Comparison of ENCODE assay signal across 8 cellular contexts in the genomic region with DNA sequence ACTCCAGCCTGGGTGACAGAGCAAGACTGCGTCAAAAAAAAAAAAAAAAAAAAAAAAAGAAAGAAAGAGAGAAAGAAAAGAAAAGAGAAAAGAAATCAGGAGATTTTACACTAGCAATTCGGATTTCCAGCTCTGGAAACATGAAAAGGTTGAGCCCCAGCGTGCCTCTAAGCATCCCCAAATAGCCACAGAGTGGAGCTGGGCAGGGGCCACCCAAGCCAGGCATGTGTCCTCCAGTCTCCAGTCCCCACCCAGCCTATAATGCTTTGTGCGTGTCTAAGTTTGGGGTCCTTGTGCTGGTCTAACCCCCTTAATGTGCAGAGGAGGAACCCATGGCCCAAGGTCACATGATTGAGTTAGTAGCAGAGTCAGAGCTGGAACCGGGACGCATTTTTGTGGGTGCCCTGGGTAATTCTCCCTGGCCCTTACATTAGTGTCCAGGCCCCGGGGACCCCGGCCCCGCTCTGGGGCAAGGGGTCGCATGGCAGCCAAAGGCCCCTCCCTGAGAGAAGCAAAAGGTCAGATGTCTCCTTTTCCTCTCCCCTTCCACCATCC. TPM values are rescaled to one million over a fixed set of nuclear protein-coding genes. Genes with fewer than 3 reads are reported as not detected.
A peak's percentile ranks its signal among the peaks of the same experiment; 100 is the strongest.
DNase-seq lines count a peak whose midpoint lies in the region; ATAC-seq and TF ChIP-seq lines count a peak whose summit lies in the region.

No MANE protein-coding gene starts in this region.

- H3K27ac Mint-ChIP-seq in MCF 10A (ENCODE audit: low read depth, unreplicated experiment) (no peak overlapping the region), nephron progenitor cell (no peak overlapping the region)

- WGBS in prostate gland, result 38% methylated on average over 10 of the region's 10 CpGs

- H3K27ac ChIP-seq in C4-2B (peak overlapping the region; percentile 17; the same call in 1 of the 2 replicates), HUES48 (ENCODE audit: low read depth, low read length) (no peak overlapping the region), prostate gland (peak overlapping the region in 1 of 2 donors; percentile 49)

- 0 out of 2 replicates have a peak, but pooled peaks have one; percentile 67 for TF ChIP-seq CTCF in C4-2B (conservative IDR thresholded peaks at IDR 0.05)
- TF ChIP-seq CTCF in MCF 10A (IDR thresholded peaks at IDR 0.05; ENCODE audit: unreplicated experiment), result no peak
- no peak for TF ChIP-seq CTCF in nephron progenitor cell (IDR thresholded peaks at IDR 0.05)
- TF ChIP-seq CTCF in prostate gland (IDR thresholded peaks at IDR 0.05), result no peak

- H3K36me3 ChIP-seq in HUES48 (ENCODE audit: control insufficient read depth, insufficient read depth, low read length) (no peaks in the 10 kb centered on the region), prostate gland (no peaks in the 10 kb centered on the region)

- intact Hi-C loops in MCF 10A (cut with micrococcal nuclease), result loop anchor here (1.0 kb wide), 2 partner anchors 51 to 87 kb away; no protein-coding TSS in a partner anchor
- intact Hi-C loops in prostate gland (cut with DNase I), result loop anchor here (2.0 to 5.0 kb wide), 3 partner anchors 94 to 354 kb away; a partner anchor contains a TSS

- peaks cover 6% of the 10 kb centered on the region for H3K36me3 Mint-ChIP-seq in MCF 10A (ENCODE audit: insufficient read depth, unreplicated experiment)
- H3K36me3 Mint-ChIP-seq in nephron progenitor cell (ENCODE audit: low read depth), result no peaks in the 10 kb centered on the region

- H3K4me3 Mint-ChIP-seq in MCF 10A (ENCODE audit: unreplicated experiment) (peak overlapping the region; percentile 74), nephron progenitor cell (peak overlapping the region; percentile 66)

- H3K9me3 Mint-ChIP-seq in MCF 10A (ENCODE audit: unreplicated experiment) (no peaks in the 10 kb centered on the region), nephron progenitor cell (no peaks in the 10 kb centered on the region)

- H3K4me1 ChIP-seq in HUES48 (ENCODE audit: control insufficient read depth, insufficient read depth, low read length), result peaks cover 32% of the 10 kb centered on the region
- no peaks in the 10 kb centered on the region for H3K4me1 ChIP-seq in prostate gland (replicated peaks)

- BruUV-seq in MCF 10A (replicated peaks; lab: Mats Ljungman, UMichigan), result no TSS peak

- no peaks in the 10 kb centered on the region for H3K9me3 ChIP-seq in HUES48 (ENCODE audit: control insufficient read depth, insufficient read depth, low read length)
- H3K9me3 ChIP-seq in prostate gland, result no peaks in the 10 kb centered on the region

- H3K4me3 ChIP-seq in HUES48 (ENCODE audit: low read depth, low read length) (peak overlapping the region; percentile 59; the same call in 1 of the 2 replicates), prostate gland (peak overlapping the region in 1 of 2 donors; percentile 33)

- H3K27me3 Mint-ChIP-seq in MCF 10A (ENCODE audit: insufficient read depth, unreplicated experiment) (peaks cover 5% of the 10 kb centered on the region), nephron progenitor cell (ENCODE audit: low read depth, poor library complexity) (peaks cover 24% of the 10 kb centered on the region)

- no peak for ATAC-seq in GM18907 (IDR thresholded peaks at IDR 0.05; ENCODE audit: unreplicated experiment)

- H3K4me1 Mint-ChIP-seq in MCF 10A (ENCODE audit: insufficient read depth, unreplicated experiment) (peaks cover 11% of the 10 kb centered on the region), nephron progenitor cell (peaks cover 17% of the 10 kb centered on the region)

- no peak for DNase-seq in MCF 10A (ENCODE audit: unreplicated experiment)
- DNase-seq in nephron progenitor cell, result no peak
- no peak for DNase-seq in occipital lobe (lab: John Stamatoyannopoulos, UW)
- DNase-seq in cerebellar cortex (ENCODE audit: low spot score), result no peak
- no peak for DNase-seq in prostate gland (ENCODE audit: low spot score)

- H3K27me3 ChIP-seq in HUES48 (ENCODE audit: control insufficient read depth, insufficient read depth, low read length) (peaks cover 20% of the 10 kb centered on the region), prostate gland (replicated peaks; ENCODE audit: insufficient read depth) (no peaks in the 10 kb centered on the region)

- CTCF ChIA-PET in MCF 10A (lab: Yijun Ruan, JAX), result interaction anchor here (0.6 to 9.4 kb wide), 20 partner anchors 8 to 242 kb away, joined by 3 to 233 read pairs (median 4); a partner anchor contains a TSS

- no peak for TF ChIP-seq POLR2A in prostate gland (IDR thresholded peaks at IDR 0.05)

- H3K9ac ChIP-seq in HUES48 (ENCODE audit: low read depth, low read length), result no peak overlapping the region

- POLR2A ChIA-PET in MCF 10A (lab: Yijun Ruan, JAX), result interaction anchor here (0.6 to 1.5 kb wide), 3 partner anchors 63 to 100 kb away, joined by 3 read pairs; no protein-coding TSS in a partner anchor

RNA-seq across cellular contexts. Expression of a gene that starts 19.9 kb away (rescaled TPM):
- total RNA-seq in MCF 10A (2022) (0.16 and 0.56 TPM in 2 replicates), occipital lobe (19.0 TPM), prostate gland (1 to 10 TPM in 1 of 2 donors, under 1 TPM in 1; 0.64 to 3.5 TPM)

RNA-seq across cellular contexts. Expression of a gene that starts 51.4 kb away (rescaled TPM):
- total RNA-seq in MCF 10A (2022) (6.9 and 7.9 TPM in 2 replicates), occipital lobe (81.3 TPM), prostate gland (10 to 100 TPM in 1 of 2 donors, 1 to 10 TPM in 1; 5.3 to 18.3 TPM)
